10 cellular contexts compared by ENCODE assay signal in genomic region chr6:6332240-6332639, GRCh38. TPM values are rescaled to one million over a fixed set of nuclear protein-coding genes. Genes with fewer than 3 reads are reported as not detected.
A peak's percentile ranks its signal among the peaks of the same experiment; 100 is the strongest.
DNase-seq lines count a peak whose midpoint lies in the region; ATAC-seq and TF ChIP-seq lines count a peak whose summit lies in the region.
"Had no signal": no experiment of that assay in that cellular context is flagged by ENCODE, and none has a peak within 500 bp of the region (broad histone marks: within the 10 kb centered on the region; RNA-seq: fewer than 3 reads in every experiment).

No MANE protein-coding gene starts in this region.

- H3K4me1 ChIP-seq in OCI-LY7 (ENCODE audit: insufficient read depth, low read length, poor library complexity, severe bottlenecking) (peaks cover 77% of the 10 kb centered on the region), suprapubic skin (peaks cover 20% of the 10 kb centered on the region), gastroesophageal sphincter (no peaks in the 10 kb centered on the region)

- WGBS in suprapubic skin = 51% methylated on average over 6 of the region's 6 CpGs
- 40 to 41% methylated on average over 4 to 6 of the region's 6 CpGs for WGBS in gastroesophageal sphincter (ENCODE audit: low coverage in 1 of 2), 2 donors

- peak; percentile 2 for DNase-seq in NCI-H345 (lab: John Stamatoyannopoulos, UW)
- no peak for DNase-seq in NCI-H345 treated with DMSO at 0.1 percent for 48 hours (lab: John Stamatoyannopoulos, UW; ENCODE audit: unreplicated experiment)
- DNase-seq in OCI-LY7 (ENCODE audit: low spot score) = peak; percentile 94
- DNase-seq in suprapubic skin (ENCODE audit: low spot score in 2 of 2) = no peak
- DNase-seq in stimulated activated CD4-positive, alpha-beta T cell treated with anti-CD3 and anti-CD28 coated beads, Interleukin-1b, Interleukin-23, amount 100 ng/mL, for 48 hours = no peak
- no peak for DNase-seq in NCI-H2107 (lab: John Stamatoyannopoulos, UW)
- DNase-seq: H7 had no signal

- POLR2A ChIA-PET in OCI-LY7 (lab: Charles Lee) = interaction anchor here (0.6 to 8.1 kb wide), 32 partner anchors 9 to 1818 kb away, joined by 3 to 59 read pairs (median 4); no protein-coding TSS in a partner anchor

- intact Hi-C loops in OCI-LY7 (cut with micrococcal nuclease; ENCODE audit: unreplicated experiment) = loop anchor here (2.0 to 5.0 kb wide), 3 partner anchors 215 to 325 kb away; partner anchors contain the start of gene NRN1

- no peak for TF ChIP-seq POLR2A in suprapubic skin (IDR thresholded peaks at IDR 0.05)
- TF ChIP-seq POLR2A in gastroesophageal sphincter (IDR thresholded peaks at IDR 0.05) = no peak

- TF ChIP-seq CTCF in OCI-LY7 (conservative IDR thresholded peaks at IDR 0.05; ENCODE audit: low read length) (no peak), suprapubic skin (IDR thresholded peaks at IDR 0.05) (no peak), gastroesophageal sphincter (IDR thresholded peaks at IDR 0.05) (no peak)

- H2AFZ ChIP-seq in OCI-LY7 (ENCODE audit: low read length) = no peak overlapping the region

- H3K36me3 ChIP-seq in OCI-LY7 (ENCODE audit: insufficient read depth, low read length) = peaks cover 5% of the 10 kb centered on the region; the same call in 1 of the 2 replicates
- no peaks in the 10 kb centered on the region for H3K36me3 ChIP-seq in suprapubic skin
- H3K36me3 ChIP-seq in gastroesophageal sphincter = no peaks in the 10 kb centered on the region

- ATAC-seq in HG03066 (IDR thresholded peaks at IDR 0.05; ENCODE audit: low read depth, unreplicated experiment) (peak; percentile 63), gastroesophageal sphincter (no peak)

- no peaks in the 10 kb centered on the region for H3K27me3 ChIP-seq in suprapubic skin
- H3K27me3 ChIP-seq in gastroesophageal sphincter = no peaks in the 10 kb centered on the region

- no TSS peak for BruUV-seq in OCI-LY7 (replicated peaks; lab: Mats Ljungman, UMichigan)

- no peaks in the 10 kb centered on the region for H3K9me2 ChIP-seq in OCI-LY7 (ENCODE audit: insufficient read depth, low read length)

- H3K4me2 ChIP-seq in OCI-LY7 (ENCODE audit: low read length) = peak overlapping the region; percentile 82

- H3K9me3 ChIP-seq in OCI-LY7 (ENCODE audit: low read length) (peaks cover 14% of the 10 kb centered on the region), suprapubic skin (no peaks in the 10 kb centered on the region), gastroesophageal sphincter (peaks cover 0 to 4% (median 0%) of the 10 kb centered on the region in 3 donors)

- TF ChIP-seq EP300 in suprapubic skin (IDR thresholded peaks at IDR 0.05) = no peak
- TF ChIP-seq EP300 in gastroesophageal sphincter (IDR thresholded peaks at IDR 0.05) = no peak

- H3K27ac ChIP-seq in OCI-LY7 (ENCODE audit: low read depth, low read length, poor library complexity, severe bottlenecking) (peak overlapping the region; percentile 97), suprapubic skin (peak overlapping the region; percentile 24), gastroesophageal sphincter (no peak overlapping the region)
- H3K27ac ChIP-seq: 22Rv1 had no signal

- H3K4me3 ChIP-seq in OCI-LY7 (ENCODE audit: low read depth, low read length, poor library complexity, severe bottlenecking) = peak overlapping the region; percentile 64
- H3K4me3 ChIP-seq in suprapubic skin = no peak overlapping the region
- H3K4me3 ChIP-seq in gastroesophageal sphincter = no peak overlapping the region

- CTCF ChIA-PET in OCI-LY7 (lab: Charles Lee; ENCODE audit: unreplicated experiment) = no interaction called here

- no peaks in the 10 kb centered on the region for H4K20me1 ChIP-seq in OCI-LY7 (ENCODE audit: insufficient read depth, low read length)

- H3K79me2 ChIP-seq in OCI-LY7 (ENCODE audit: insufficient read depth, low read depth, low read length) = no peaks in the 10 kb centered on the region

RNA-seq across cellular contexts. Expression of gene F13A1, which starts 11.8 kb away (rescaled TPM):
- 0.13 TPM in 2 replicates for total RNA-seq in OCI-LY7 (2014; rRNA removed; shearing (Covaris generic))
- total RNA-seq in OCI-LY7 (2022) = 0.63 and 1.1 TPM in 2 replicates
- total RNA-seq in suprapubic skin = 10 to 100 TPM in 3 of 4 donors, 1 to 10 TPM in 1; 9.7 to 32.7 (median 17.2) TPM
- total RNA-seq in gastroesophageal sphincter = 100 to 1,000 TPM in 2 of 4 donors, 10 to 100 TPM in 2; 28.8 to 303 (median 117) TPM

Comparison
In these comparisons a context has a peak if more than half of its experiments do, and no peak if none do; other contexts are left out.
1. DNase-seq: peak in NCI-H345 (single experiment) and OCI-LY7 (single experiment); none in NCI-H345 treated with DMSO at 0.1 percent for 48 hours (single experiment), suprapubic skin (0 of 2), stimulated activated CD4-positive, alpha-beta T cell treated with anti-CD3 and anti-CD28 coated beads, Interleukin-1b, Interleukin-23, amount 100 ng/mL, for 48 hours (single experiment) and NCI-H2107 (single experiment).
2. H3K27ac ChIP-seq: peak in OCI-LY7 (single experiment) and suprapubic skin (single experiment); none in gastroesophageal sphincter (0 of 4).
3. RNA of gene F13A1, which starts 11.8 kb away (total RNA-seq): 28.8 to 303 TPM in gastroesophageal sphincter and 9.7 to 32.7 TPM in suprapubic skin; 0.13 to 1.1 TPM in OCI-LY7; every median in the first group is over 4 times any median in the second.